In genomic region chr12:7935773-7936581, GRCh38 we compare ENCODE assay signal across 9 cellular contexts. TPM values are rescaled to one million over a fixed set of nuclear protein-coding genes. Genes with fewer than 3 reads are reported as not detected.
DNase-seq lines count a peak whose midpoint lies in the region; ATAC-seq, FAIRE-seq and TF ChIP-seq lines count a peak whose summit lies in the region.
"Had no signal": no experiment of that assay in that cellular context is flagged by ENCODE, and none has a peak within 500 bp of the region (broad histone marks: within the 10 kb centered on the region; RNA-seq: fewer than 3 reads in every experiment).

TSS of gene SLC2A3 (minus strand) at chr12:7936187. CDS start at chr12:7936034, 153 bp downstream.

- peaks cover 6 to 11% of the 10 kb centered on the region in 2 donors for H3K36me3 Mint-ChIP-seq in activated T-cell treated with anti-CD3 and anti-CD28 coated beads, Interleukin-2, amount 50 U/mL, for 72 hours (ENCODE audit: insufficient read depth in 2 of 2)
- no peaks in the 10 kb centered on the region for H3K36me3 Mint-ChIP-seq in stimulated activated effector memory CD8-positive, alpha-beta T cell treated with anti-CD3 and anti-CD28 coated beads, Interleukin-12 subunit alpha, Interleukin-12 subunit beta, amount 100 ng/mL, for 72 hours

- H3K79me2 ChIP-seq in fibroblast of lung (ENCODE audit: control insufficient read depth, insufficient read depth, low read length): peaks cover 46% of the 10 kb centered on the region

- H3K27ac ChIP-seq in fibroblast of lung (ENCODE audit: insufficient read depth, low read length): peak within 1 kb of the TSS; percentile 88

- H3K4me2 ChIP-seq in fibroblast of lung (ENCODE audit: extremely low read depth, insufficient read depth, low read length): no peak within 1 kb of the TSS

- no peaks in the 10 kb centered on the region for H3K9me3 Mint-ChIP-seq in activated T-cell treated with anti-CD3 and anti-CD28 coated beads, Interleukin-2, amount 50 U/mL, for 72 hours
- no peaks in the 10 kb centered on the region for H3K9me3 Mint-ChIP-seq in stimulated activated effector memory CD8-positive, alpha-beta T cell treated with anti-CD3 and anti-CD28 coated beads, Interleukin-12 subunit alpha, Interleukin-12 subunit beta, amount 100 ng/mL, for 72 hours
- H3K9me3 Mint-ChIP-seq: nephron had no signal

- H3K27me3 Mint-ChIP-seq in activated T-cell treated with anti-CD3 and anti-CD28 coated beads, Interleukin-2, amount 50 U/mL, for 72 hours (ENCODE audit: low read depth): no peaks in the 10 kb centered on the region

- H3K9me3 ChIP-seq in fibroblast of lung (ENCODE audit: control insufficient read depth, insufficient read depth, low read depth, low read length): no peaks in the 10 kb centered on the region

- no peak within 1 kb of the TSS for H3K27ac Mint-ChIP-seq in activated T-cell treated with anti-CD3 and anti-CD28 coated beads, Interleukin-2, amount 50 U/mL, for 72 hours
- H3K27ac Mint-ChIP-seq in stimulated activated effector memory CD8-positive, alpha-beta T cell treated with anti-CD3 and anti-CD28 coated beads, Interleukin-12 subunit alpha, Interleukin-12 subunit beta, amount 100 ng/mL, for 72 hours: no peak within 1 kb of the TSS

- H4K20me1 ChIP-seq in fibroblast of lung (ENCODE audit: control insufficient read depth, extremely low read depth, insufficient read depth, low read length): no peaks in the 10 kb centered on the region

- H3K4me1 ChIP-seq in fibroblast of lung (ENCODE audit: control insufficient read depth, extremely low read depth, insufficient read depth, low read length): peaks cover 9% of the 10 kb centered on the region

- no peaks in the 10 kb centered on the region for H3K27me3 ChIP-seq in fibroblast of lung (ENCODE audit: control insufficient read depth, insufficient read depth, low read length)

- peak within 1 kb of the TSS; percentile 69 for H3K9ac ChIP-seq in fibroblast of lung (ENCODE audit: insufficient read depth, low read length)

- peak within 1 kb of the TSS in 1 of 2 donors; percentile 72 for H3K4me3 Mint-ChIP-seq in activated T-cell treated with anti-CD3 and anti-CD28 coated beads, Interleukin-2, amount 50 U/mL, for 72 hours
- no peak within 1 kb of the TSS for H3K4me3 Mint-ChIP-seq in stimulated activated effector memory CD8-positive, alpha-beta T cell treated with anti-CD3 and anti-CD28 coated beads, Interleukin-12 subunit alpha, Interleukin-12 subunit beta, amount 100 ng/mL, for 72 hours

- peak; percentile 78 for DNase-seq in Daoy (ENCODE audit: low read depth)
- peak; percentile 61 for DNase-seq in RCC 7860 (ENCODE audit: low spot score)
- DNase-seq in activated T-cell treated with anti-CD3 and anti-CD28 coated beads, Interleukin-2, amount 50 U/mL, for 72 hours: peak; percentile 79 to 85
- DNase-seq in fibroblast of lung (ENCODE audit: low read depth in 2 of 2): peak; percentile 91 to 96
- peak; percentile 90 for DNase-seq in myocyte (ENCODE audit: low read depth)
- peak; percentile 70 to 95 for DNase-seq in stimulated activated effector memory CD8-positive, alpha-beta T cell treated with anti-CD3 and anti-CD28 coated beads, Interleukin-12 subunit alpha, Interleukin-12 subunit beta, amount 100 ng/mL, for 72 hours (ENCODE audit: low spot score in 2 of 2)

- FAIRE-seq in RCC 7860 (lab: Jason Lieb, UNC): no peak

- peaks cover 9% of the 10 kb centered on the region for H3K36me3 ChIP-seq in fibroblast of lung (ENCODE audit: control insufficient read depth, insufficient read depth, low read length)

- ATAC-seq in HG02588 (IDR thresholded peaks at IDR 0.05; ENCODE audit: unreplicated experiment) (peak; percentile 31), HG03025 (IDR thresholded peaks at IDR 0.05; ENCODE audit: low FRiP score, unreplicated experiment) (no peak)
- peak; percentile 70 to 71 for ATAC-seq in activated T-cell treated with anti-CD3 and anti-CD28 coated beads, Interleukin-2, amount 50 U/mL, for 72 hours (replicated peaks in 1 of 2)
- ATAC-seq in stimulated activated effector memory CD8-positive, alpha-beta T cell treated with anti-CD3 and anti-CD28 coated beads, Interleukin-12 subunit alpha, Interleukin-12 subunit beta, amount 100 ng/mL, for 72 hours: peak; percentile 78

- H2AFZ ChIP-seq in fibroblast of lung (ENCODE audit: low read length): no peak within 1 kb of the TSS

- no peak for TF ChIP-seq CTCF in fibroblast of lung (conservative IDR thresholded peaks at IDR 0.05 in 1 of 2, IDR thresholded peaks at IDR 0.05 in 1 of 2; ENCODE audit: low read depth in 1 of 2, low read length in 2 of 2)

- H3K4me3 ChIP-seq in fibroblast of lung (replicated peaks in 1 of 4; ENCODE audit: control extremely low read depth in 1 of 4, insufficient read depth in 1 of 4, low read depth in 3 of 4, low read length in 4 of 4): peak within 1 kb of the TSS; percentile 82 to 85 (median 84)

- H3K4me1 Mint-ChIP-seq in activated T-cell treated with anti-CD3 and anti-CD28 coated beads, Interleukin-2, amount 50 U/mL, for 72 hours (ENCODE audit: low read depth): peaks cover 7% of the 10 kb centered on the region
- peaks cover 16% of the 10 kb centered on the region for H3K4me1 Mint-ChIP-seq in stimulated activated effector memory CD8-positive, alpha-beta T cell treated with anti-CD3 and anti-CD28 coated beads, Interleukin-12 subunit alpha, Interleukin-12 subunit beta, amount 100 ng/mL, for 72 hours

RNA-seq across cellular contexts. Expression of gene SLC2A3, which starts in this region (rescaled TPM):
- total RNA-seq in Daoy (2014; rRNA removed; shearing (Covaris generic)): 7.6 and 9.0 TPM in 2 replicates
- 100 to 1,000 TPM; 312 to 509 TPM for total RNA-seq in activated T-cell treated with anti-CD3 and anti-CD28 coated beads, Interleukin-2, amount 50 U/mL, for 72 hours
- 95.0 and 127 TPM in 2 replicates for total RNA-seq in fibroblast of lung
- polyA plus RNA-seq in fibroblast of lung: 83.0 and 124 TPM in 2 replicates
- polyA plus RNA-seq in fibroblast of lung (2012): 65.6 and 124 TPM in 2 replicates
- polyA minus RNA-seq in fibroblast of lung (ENCODE audit: low replicate concordance): 109 and 154 TPM in 2 replicates
- total RNA-seq in myocyte: 31.4 and 32.9 TPM in 2 replicates
- polyA plus RNA-seq in myocyte (2012): 36.6 TPM
